ENCODE assay signal across 10 cellular contexts in the genomic region with DNA sequence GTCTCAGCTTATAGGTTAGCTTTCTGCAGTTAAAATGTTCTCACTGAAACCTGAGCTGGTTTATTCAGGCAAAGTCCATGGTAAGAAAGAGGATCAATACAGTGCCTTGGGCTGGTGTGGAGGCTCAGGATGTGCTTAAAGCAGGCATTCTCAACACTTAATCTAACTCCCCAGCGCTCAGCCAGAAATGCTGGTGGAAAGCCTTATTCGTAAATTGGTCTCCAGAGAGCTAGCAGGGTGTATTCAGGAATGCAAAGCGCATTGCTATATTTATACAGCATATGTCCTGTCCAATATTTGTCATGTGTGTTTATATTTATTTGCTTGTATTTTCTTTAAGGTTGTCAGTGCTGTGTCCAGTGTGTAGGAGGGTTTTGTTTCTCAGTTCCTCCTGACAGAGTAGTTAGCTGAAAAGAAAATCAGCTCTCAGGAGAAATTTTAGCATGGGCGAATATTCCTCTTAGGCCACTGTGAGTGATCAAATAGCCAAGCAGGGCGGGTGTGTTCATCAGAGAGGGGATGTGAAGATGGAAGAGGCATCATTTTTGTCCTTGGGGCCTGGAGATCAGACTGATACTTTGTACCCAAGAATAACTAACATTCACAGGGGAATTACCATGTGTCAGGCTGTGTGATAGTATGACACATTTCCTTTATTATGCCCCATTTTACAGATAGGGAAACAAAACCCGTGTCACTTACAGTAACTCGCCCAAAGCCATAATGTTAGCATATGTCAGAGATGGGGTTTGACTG.
DNase-seq lines count a peak whose midpoint lies in the region; ATAC-seq and TF ChIP-seq lines count a peak whose summit lies in the region.
"Had no signal": no experiment of that assay in that cellular context is flagged by ENCODE, and none has a peak within 500 bp of the region (broad histone marks: within the 10 kb centered on the region; RNA-seq: fewer than 3 reads in every experiment).

No MANE protein-coding gene starts in this region.

- H3K4me3 Mint-ChIP-seq in natural killer cell (no peak overlapping the region), mesothelial cell of epicardium (no peak overlapping the region)

- H3K36me3 Mint-ChIP-seq in natural killer cell (peaks cover 37% of the 10 kb centered on the region), mesothelial cell of epicardium (no peaks in the 10 kb centered on the region)

- no peaks in the 10 kb centered on the region for H3K9me3 ChIP-seq in psoas muscle

- no peaks in the 10 kb centered on the region for H3K36me3 ChIP-seq in psoas muscle (ENCODE audit: insufficient read depth in 1 of 2, low read depth in 1 of 2)

- 55 to 57% (median 56%) methylated on average over 7 of the region's 7 CpGs for WGBS in psoas muscle, 3 donors

- no peaks in the 10 kb centered on the region for H3K4me1 ChIP-seq in psoas muscle

- DNase-seq in natural killer cell (no peak), psoas muscle (no peak), mesothelial cell of epicardium (ENCODE audit: low spot score in 2 of 2, unreplicated experiment in 2 of 2) (no peak), islet precursor cell (no peak)
- DNase-seq: HCEC 1CT, NCI-H774 had no signal

- H3K27me3 ChIP-seq in psoas muscle (ENCODE audit: insufficient read depth in 3 of 3, low read length in 2 of 3) = no peaks in the 10 kb centered on the region

- intact Hi-C loops in natural killer cell (cut with micrococcal nuclease) (no loop called here), psoas muscle (cut with DNase I) (no loop called here)

- H3K27me3 Mint-ChIP-seq in natural killer cell (ENCODE audit: low read depth in 2 of 2) (no peaks in the 10 kb centered on the region), mesothelial cell of epicardium (ENCODE audit: low read depth) (peaks cover 27% of the 10 kb centered on the region)

- ATAC-seq in GM18867 (IDR thresholded peaks at IDR 0.05; ENCODE audit: unreplicated experiment) (peak; percentile 81), GM21529 (IDR thresholded peaks at IDR 0.05; ENCODE audit: unreplicated experiment) (peak; percentile 74), HG03460 (IDR thresholded peaks at IDR 0.05; ENCODE audit: unreplicated experiment) (peak; percentile 73), natural killer cell (no peak), psoas muscle (no peak)

- no peak overlapping the region for H3K4me3 ChIP-seq in psoas muscle

- peak overlapping the region; percentile 4 to 10 for H3K27ac Mint-ChIP-seq in natural killer cell
- no peak overlapping the region for H3K27ac Mint-ChIP-seq in mesothelial cell of epicardium
- H3K27ac Mint-ChIP-seq: progenitor cell of endocrine pancreas had no signal

- H3K4me1 Mint-ChIP-seq in natural killer cell (no peaks in the 10 kb centered on the region), mesothelial cell of epicardium (peaks cover 4% of the 10 kb centered on the region)

- no peak overlapping the region for H3K27ac ChIP-seq in psoas muscle

- H3K9me3 Mint-ChIP-seq in natural killer cell (no peaks in the 10 kb centered on the region), mesothelial cell of epicardium (no peaks in the 10 kb centered on the region)

- TF ChIP-seq CTCF in natural killer cell (IDR thresholded peaks at IDR 0.05) (no peak), psoas muscle (IDR thresholded peaks at IDR 0.05) (no peak), mesothelial cell of epicardium (IDR thresholded peaks at IDR 0.05; ENCODE audit: unreplicated experiment) (no peak)

Comparison
In these comparisons a context has a peak if more than half of its experiments do, and no peak if none do; other contexts are left out.
1. ATAC-seq: peak in GM18867 (single experiment), GM21529 (single experiment) and HG03460 (single experiment); none in natural killer cell (0 of 3) and psoas muscle (0 of 4).